In the genomic region with DNA sequence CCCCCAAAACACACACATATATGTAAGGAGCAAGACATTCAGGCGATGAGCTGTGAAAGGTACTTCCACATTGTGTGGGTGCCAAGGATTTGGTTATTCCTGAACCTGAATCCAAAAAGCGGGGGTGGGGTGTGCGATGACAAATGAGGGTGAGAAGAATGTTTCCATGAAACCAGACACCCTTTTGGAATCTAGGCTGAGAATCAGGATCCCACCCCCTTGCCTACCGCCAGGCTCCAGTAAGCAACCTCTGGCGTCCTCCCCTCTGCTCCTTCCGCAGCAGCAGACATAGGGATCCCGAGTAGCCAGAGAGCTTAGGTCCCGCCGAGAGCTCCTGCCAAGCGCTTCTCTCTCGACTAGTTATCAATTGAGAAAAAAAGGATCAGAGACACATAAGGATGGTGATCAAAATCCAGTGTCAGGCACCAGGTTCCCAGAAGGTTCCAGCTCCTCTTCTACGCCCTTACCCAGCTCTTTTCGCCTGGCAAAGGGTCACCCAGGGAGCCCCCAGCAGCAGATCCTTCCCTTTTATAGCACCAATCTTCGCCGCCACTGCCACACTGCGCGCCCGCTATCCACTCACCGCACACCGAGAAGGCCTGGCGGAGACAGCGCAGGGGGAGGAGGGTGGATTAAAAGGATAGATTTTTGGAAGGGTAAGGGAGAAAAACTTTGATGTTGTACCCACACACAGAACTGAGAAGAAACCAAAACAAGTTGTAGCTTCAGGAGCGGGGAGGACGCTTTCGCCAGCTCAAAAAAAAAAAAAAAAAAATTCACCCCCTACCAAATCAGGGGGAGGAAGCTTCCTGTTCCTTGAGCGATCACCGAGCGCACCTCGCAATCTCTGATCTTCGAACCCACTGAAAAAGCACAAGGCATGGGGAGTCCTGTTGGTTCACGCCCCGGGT, we compare ENCODE assay signal across 7 cellular contexts.
DNase-seq lines count a peak whose midpoint lies in the region; ATAC-seq, FAIRE-seq and TF ChIP-seq lines count a peak whose summit lies in the region.
"Not testable (repeated sequence)": the region's sequence is repeated elsewhere in the genome, so short reads cannot be mapped to it uniquely, and the experiment has no call there.

No MANE protein-coding gene starts in this region.

- in situ Hi-C loops in K562 (cut with MboI), result loop anchor here (10.0 to 25.0 kb wide), 2 partner anchors 1235 to 1703 kb away; no protein-coding TSS in a partner anchor

- not testable (repeated sequence) for TF ChIP-seq CTCF in WERI-Rb-1 (IDR thresholded peaks at IDR 0.05; ENCODE audit: low read depth, low read length); K562 (IDR thresholded peaks at IDR 0.05 in 2 of 3, conservative IDR thresholded peaks at IDR 0.05 in 1 of 3; ENCODE audit: insufficient read depth in 2 of 3, low read depth in 1 of 3, low read length in 3 of 3); foreskin keratinocyte (conservative IDR thresholded peaks at IDR 0.05); retinal pigment epithelial cell (conservative IDR thresholded peaks at IDR 0.05; ENCODE audit: low read depth, low read length)

- peak overlapping the region; percentile 83 for H3K18ac ChIP-seq in mesendoderm (ENCODE audit: low read length)

- H3K9me3 ChIP-seq in ES-I3 (ENCODE audit: control insufficient read depth, insufficient read depth, low read length); WERI-Rb-1 (ENCODE audit: severe bottlenecking); K562 (replicated peaks; ENCODE audit: control insufficient read depth, insufficient read depth, low read depth, low read length): not testable (repeated sequence)

- H3K9ac ChIP-seq in ES-I3 (ENCODE audit: low read depth, low read length) (peak overlapping the region; percentile 79), K562 (ENCODE audit: insufficient read depth in 1 of 2, low read depth in 2 of 2, low read length in 2 of 2) (peak overlapping the region in 1 of 2 experiments; percentile 28; a peak in 1 of 4 replicates), mesendoderm (ENCODE audit: low read length) (peak overlapping the region; percentile 78)

- H2AFZ ChIP-seq in K562 (ENCODE audit: low read depth, low read length), result 0 out of 2 replicates have a peak overlapping the region, but pooled peaks have one; percentile 9

- BruUV-seq in K562 (replicated peaks; lab: Mats Ljungman, UMichigan), result not testable (repeated sequence)

- H2AK5ac ChIP-seq in mesendoderm (ENCODE audit: low read length), result not testable (repeated sequence)

- not testable (repeated sequence) for H4K5ac ChIP-seq in mesendoderm (ENCODE audit: low read length)

- not testable (repeated sequence) for TF ChIP-seq EP300 in K562 (IDR thresholded peaks at IDR 0.05; ENCODE audit: low read length)

- intact Hi-C loops in K562 (cut with micrococcal nuclease), result not testable (repeated sequence)

- TF ChIP-seq POLR2A in K562 (conservative IDR thresholded peaks at IDR 0.05), result not testable (repeated sequence)

- H3K27me3 ChIP-seq in WERI-Rb-1 (ENCODE audit: insufficient read depth, low read depth, severe bottlenecking); K562 (ENCODE audit: control insufficient read depth in 2 of 2, insufficient read depth in 2 of 2, low read length in 2 of 2); mesendoderm (ENCODE audit: insufficient read depth, low read length, poor library complexity): not testable (repeated sequence)
- peaks cover 25% of the 10 kb centered on the region for H3K27me3 ChIP-seq in foreskin keratinocyte

- not testable (repeated sequence) for H3K79me1 ChIP-seq in mesendoderm (ENCODE audit: low read length)

- not testable (repeated sequence) for H3K27ac ChIP-seq in WERI-Rb-1; K562 (ENCODE audit: extremely low read depth, low read depth, low read length); foreskin keratinocyte
- peak overlapping the region; percentile 27 for H3K27ac ChIP-seq in mesendoderm (ENCODE audit: low read depth, low read length)

- H3K4ac ChIP-seq in mesendoderm (ENCODE audit: low read depth, low read length), result peak overlapping the region; percentile 26

- CTCF ChIA-PET in K562 (lab: Yijun Ruan, JAX; ENCODE audit: low intra/inter-chr PET ratio), result not testable (repeated sequence)

- DNase-seq in NCI-H2171 (lab: John Stamatoyannopoulos, UW) (peak; percentile 39), foreskin keratinocyte (peak in 1 of 2 donors; percentile 2), mesendoderm (peak; percentile 75)
- not testable (repeated sequence) for DNase-seq in WERI-Rb-1; K562 (ENCODE audit: extremely low read depth in 1 of 4, low spot score in 3 of 4); retinal pigment epithelial cell (ENCODE audit: low read depth)

- not testable (repeated sequence) for H3K79me2 ChIP-seq in K562 (ENCODE audit: control insufficient read depth, insufficient read depth, low read length); mesendoderm (ENCODE audit: control insufficient read depth, insufficient read depth, low read length)

- H2BK5ac ChIP-seq in mesendoderm (ENCODE audit: low read length), result not testable (repeated sequence)

- not testable (repeated sequence) for H3K9me1 ChIP-seq in K562 (ENCODE audit: control insufficient read depth, insufficient read depth, low read length)

- 28% methylated on average over 13 of the region's 32 CpGs for WGBS in K562 (ENCODE audit: insufficient coverage, low coverage, missing lambda C conversion rate)
- no CpG with 5 or more reads among the region's 32 CpGs for WGBS in mesendoderm (ENCODE audit: extremely low coverage, insufficient coverage, low lambda C conversion rate)

- not testable (repeated sequence) for TF ChIP-seq RAD21 in K562 (CRISPR knock-in tag; conservative IDR thresholded peaks at IDR 0.05 in 1 of 2, IDR thresholded peaks at IDR 0.05 in 1 of 2)

- not testable (repeated sequence) for H2BK15ac ChIP-seq in mesendoderm (replicated peaks; ENCODE audit: low read depth)

- POLR2A ChIA-PET in K562 (lab: Yijun Ruan, JAX), result interaction anchor here (1.6 kb wide), 1 partner anchor 16 kb away, joined by 4 read pairs; no protein-coding TSS in a partner anchor

- not testable (repeated sequence) for FAIRE-seq in K562 (lab: Jason Lieb, UNC)

- H3K4me3 ChIP-seq in WERI-Rb-1 (ENCODE audit: low read depth, low read length) (peak overlapping the region; percentile 61), mesendoderm (ENCODE audit: low read length) (peak overlapping the region; percentile 31), retinal pigment epithelial cell (ENCODE audit: low read length) (peak overlapping the region; percentile 42)
- H3K4me3 ChIP-seq in K562, result not testable (repeated sequence)

- not testable (repeated sequence) for H3K4me1 ChIP-seq in ES-I3 (ENCODE audit: insufficient read depth, low read length); K562 (replicated peaks in 1 of 2; ENCODE audit: control insufficient read depth in 2 of 2, insufficient read depth in 2 of 2, low read length in 2 of 2); foreskin keratinocyte; mesendoderm (ENCODE audit: control insufficient read depth, low read depth, low read length)

- not testable (repeated sequence) for H3K23ac ChIP-seq in mesendoderm (ENCODE audit: low read length)

- peak overlapping the region; percentile 66 for H3K56ac ChIP-seq in mesendoderm (ENCODE audit: low read length)

- ATAC-seq in K562, result not testable (repeated sequence)
- ATAC-seq in foreskin keratinocyte, result peak; percentile 64

- H3K4me2 ChIP-seq in K562 (ENCODE audit: insufficient read depth, low read length) (peak overlapping the region; percentile 41; the same call in 1 of the 2 replicates), mesendoderm (ENCODE audit: low read length) (peak overlapping the region; percentile 32)

- H3K36me3 ChIP-seq in ES-I3 (ENCODE audit: insufficient read depth, low read length); WERI-Rb-1; K562 (ENCODE audit: control insufficient read depth, insufficient read depth, low read length); mesendoderm (ENCODE audit: control insufficient read depth, insufficient read depth, low read length): not testable (repeated sequence)

- not testable (repeated sequence) for H4K8ac ChIP-seq in mesendoderm (ENCODE audit: low read depth, low read length)

- not testable (repeated sequence) for H2BK120ac ChIP-seq in mesendoderm (ENCODE audit: low read depth, low read length)

- not testable (repeated sequence) for H4K20me1 ChIP-seq in K562 (replicated peaks; ENCODE audit: control insufficient read depth, insufficient read depth, low read length)
